8 cellular contexts compared by ENCODE assay signal in the genomic region with DNA sequence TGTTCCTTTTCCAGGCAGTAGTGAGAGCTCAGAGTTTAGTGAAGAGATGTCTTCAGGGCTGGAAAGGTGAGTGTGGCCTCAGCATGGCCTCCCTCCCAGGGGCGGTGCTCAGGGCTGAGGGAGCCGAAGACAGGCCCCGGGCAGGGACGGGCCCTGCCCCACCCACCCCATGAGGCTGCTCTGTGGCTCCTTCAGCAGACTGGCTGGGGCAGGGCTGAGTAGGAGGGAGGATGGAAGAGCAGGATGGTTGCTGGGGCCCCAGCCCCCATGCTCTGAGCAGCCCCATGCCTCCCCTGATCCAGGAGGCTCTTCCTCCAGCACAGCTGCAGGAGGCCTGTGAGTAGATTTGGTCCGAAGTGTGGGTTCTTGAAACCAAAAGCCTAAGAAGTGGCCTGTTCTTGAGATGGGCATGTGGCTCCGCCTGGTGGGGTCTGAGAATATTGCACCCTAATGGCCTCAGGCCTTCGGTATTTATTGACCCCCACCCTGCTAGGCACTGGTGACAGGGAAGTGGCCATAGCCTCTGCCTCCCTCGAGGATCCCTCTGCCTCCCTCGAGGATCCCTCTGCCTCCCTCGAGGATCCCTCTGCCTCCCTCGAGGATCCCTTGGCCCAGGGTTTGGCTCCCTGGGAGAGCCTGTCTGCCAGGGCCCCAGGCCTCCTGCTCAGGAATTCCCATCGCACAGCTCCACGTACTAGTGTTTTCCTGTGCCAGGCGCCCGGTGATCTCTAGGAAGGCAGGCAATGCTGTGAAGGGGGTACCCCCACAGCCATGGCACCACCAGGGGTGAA.
A peak's percentile ranks its signal among the peaks of the same experiment; 100 is the strongest.
DNase-seq lines count a peak whose midpoint lies in the region; ATAC-seq and TF ChIP-seq lines count a peak whose summit lies in the region.

No MANE protein-coding gene starts in this region.

- DNase-seq in AML-193 (lab: John Stamatoyannopoulos, UW) (peak; percentile 59 to 63), GM20000 (ENCODE audit: low spot score) (peak; percentile 83), NCI-H2227 (lab: John Stamatoyannopoulos, UW; ENCODE audit: unreplicated experiment) (peak; percentile 65), cerebellar cortex (ENCODE audit: low spot score) (peak; percentile 87), left lobe of liver (ENCODE audit: low spot score) (peak; percentile 71)
- DNase-seq in activated CD4-positive, CD25-positive, alpha-beta regulatory T cell treated with anti-CD3 and anti-CD28 coated beads, Interleukin-2, amount 50 U/mL, for 72 hours, result peak; percentile 77
- peak; percentile 48 for DNase-seq in stimulated activated CD4-positive, alpha-beta T cell treated with anti-CD3 and anti-CD28 coated beads, Interleukin-2, amount 100 ng/mL, for 4 hours (ENCODE audit: low read depth)

- ATAC-seq in left lobe of liver (peak; percentile 92), HG02571 (IDR thresholded peaks at IDR 0.05; ENCODE audit: unreplicated experiment) (no peak)

- TF ChIP-seq CTCF in GM20000 (IDR thresholded peaks at IDR 0.05; ENCODE audit: extremely low read depth, missing control alignments), result peak; percentile 93
